ENCODE assay signal across 1 cellular context in the genomic region with DNA sequence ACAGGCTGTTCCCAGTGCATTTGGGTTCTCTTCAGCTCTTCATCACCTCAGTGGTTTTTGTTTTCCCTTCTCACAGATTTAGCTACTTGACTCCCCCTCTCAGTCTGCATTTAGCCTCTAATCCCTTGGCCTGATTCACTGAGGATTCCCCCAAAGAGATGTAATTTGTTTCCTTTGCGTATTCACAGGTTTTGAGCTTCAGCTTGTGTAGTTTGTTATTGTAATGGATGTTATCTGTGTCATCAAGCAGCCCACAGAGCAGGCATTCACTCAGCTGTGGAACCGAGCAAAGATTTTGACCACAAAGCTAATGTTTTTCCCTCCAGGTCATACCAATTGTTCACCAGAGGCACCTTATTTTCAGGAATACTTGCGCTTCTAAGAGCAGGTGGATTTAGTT.
TF ChIP-seq lines count a peak whose summit lies in the region.

No MANE protein-coding gene starts in this region.

TF ChIP-seq in GM23338, 12 proteins besides CTCF, POLR2A, EP300 and RAD21 (continued from another document):
- TF ChIP-seq ETS1 (IDR thresholded peaks at IDR 0.05): no peak
- TF ChIP-seq, protein P1, sequence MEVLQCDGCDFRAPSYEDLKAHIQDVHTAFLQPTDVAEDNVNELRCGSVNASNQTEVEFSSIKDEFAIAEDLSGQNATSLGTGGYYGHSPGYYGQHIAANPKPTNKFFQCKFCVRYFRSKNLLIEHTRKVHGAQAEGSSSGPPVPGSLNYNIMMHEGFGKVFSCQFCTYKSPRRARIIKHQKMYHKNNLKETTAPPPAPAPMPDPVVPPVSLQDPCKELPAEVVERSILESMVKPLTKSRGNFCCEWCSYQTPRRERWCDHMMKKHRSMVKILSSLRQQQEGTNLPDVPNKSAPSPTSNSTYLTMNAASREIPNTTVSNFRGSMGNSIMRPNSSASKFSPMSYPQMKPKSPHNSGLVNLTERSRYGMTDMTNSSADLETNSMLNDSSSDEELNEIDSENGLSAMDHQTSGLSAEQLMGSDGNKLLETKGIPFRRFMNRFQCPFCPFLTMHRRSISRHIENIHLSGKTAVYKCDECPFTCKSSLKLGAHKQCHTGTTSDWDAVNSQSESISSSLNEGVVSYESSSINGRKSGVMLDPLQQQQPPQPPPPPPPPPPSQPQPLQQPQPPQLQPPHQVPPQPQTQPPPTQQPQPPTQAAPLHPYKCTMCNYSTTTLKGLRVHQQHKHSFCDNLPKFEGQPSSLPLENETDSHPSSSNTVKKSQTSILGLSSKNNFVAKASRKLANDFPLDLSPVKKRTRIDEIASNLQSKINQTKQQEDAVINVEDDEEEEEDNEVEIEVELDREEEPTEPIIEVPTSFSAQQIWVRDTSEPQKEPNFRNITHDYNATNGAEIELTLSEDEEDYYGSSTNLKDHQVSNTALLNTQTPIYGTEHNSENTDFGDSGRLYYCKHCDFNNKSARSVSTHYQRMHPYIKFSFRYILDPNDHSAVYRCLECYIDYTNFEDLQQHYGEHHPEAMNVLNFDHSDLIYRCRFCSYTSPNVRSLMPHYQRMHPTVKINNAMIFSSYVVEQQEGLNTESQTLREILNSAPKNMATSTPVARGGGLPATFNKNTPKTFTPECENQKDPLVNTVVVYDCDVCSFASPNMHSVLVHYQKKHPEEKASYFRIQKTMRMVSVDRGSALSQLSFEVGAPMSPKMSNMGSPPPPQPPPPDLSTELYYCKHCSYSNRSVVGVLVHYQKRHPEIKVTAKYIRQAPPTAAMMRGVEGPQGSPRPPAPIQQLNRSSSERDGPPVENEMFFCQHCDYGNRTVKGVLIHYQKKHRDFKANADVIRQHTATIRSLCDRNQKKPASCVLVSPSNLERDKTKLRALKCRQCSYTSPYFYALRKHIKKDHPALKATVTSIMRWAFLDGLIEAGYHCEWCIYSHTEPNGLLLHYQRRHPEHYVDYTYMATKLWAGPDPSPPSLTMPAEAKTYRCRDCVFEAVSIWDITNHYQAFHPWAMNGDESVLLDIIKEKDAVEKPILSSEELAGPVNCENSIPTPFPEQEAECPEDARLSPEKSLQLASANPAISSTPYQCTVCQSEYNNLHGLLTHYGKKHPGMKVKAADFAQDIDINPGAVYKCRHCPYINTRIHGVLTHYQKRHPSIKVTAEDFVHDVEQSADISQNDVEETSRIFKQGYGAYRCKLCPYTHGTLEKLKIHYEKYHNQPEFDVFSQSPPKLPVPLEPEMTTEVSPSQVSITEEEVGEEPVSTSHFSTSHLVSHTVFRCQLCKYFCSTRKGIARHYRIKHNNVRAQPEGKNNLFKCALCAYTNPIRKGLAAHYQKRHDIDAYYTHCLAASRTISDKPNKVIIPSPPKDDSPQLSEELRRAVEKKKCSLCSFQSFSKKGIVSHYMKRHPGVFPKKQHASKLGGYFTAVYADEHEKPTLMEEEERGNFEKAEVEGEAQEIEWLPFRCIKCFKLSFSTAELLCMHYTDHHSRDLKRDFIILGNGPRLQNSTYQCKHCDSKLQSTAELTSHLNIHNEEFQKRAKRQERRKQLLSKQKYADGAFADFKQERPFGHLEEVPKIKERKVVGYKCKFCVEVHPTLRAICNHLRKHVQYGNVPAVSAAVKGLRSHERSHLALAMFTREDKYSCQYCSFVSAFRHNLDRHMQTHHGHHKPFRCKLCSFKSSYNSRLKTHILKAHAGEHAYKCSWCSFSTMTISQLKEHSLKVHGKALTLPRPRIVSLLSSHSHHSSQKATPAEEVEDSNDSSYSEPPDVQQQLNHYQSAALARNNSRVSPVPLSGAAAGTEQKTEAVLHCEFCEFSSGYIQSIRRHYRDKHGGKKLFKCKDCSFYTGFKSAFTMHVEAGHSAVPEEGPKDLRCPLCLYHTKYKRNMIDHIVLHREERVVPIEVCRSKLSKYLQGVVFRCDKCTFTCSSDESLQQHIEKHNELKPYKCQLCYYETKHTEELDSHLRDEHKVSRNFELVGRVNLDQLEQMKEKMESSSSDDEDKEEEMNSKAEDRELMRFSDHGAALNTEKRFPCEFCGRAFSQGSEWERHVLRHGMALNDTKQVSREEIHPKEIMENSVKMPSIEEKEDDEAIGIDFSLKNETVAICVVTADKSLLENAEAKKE (CRISPR knock-in tag; IDR thresholded peaks at IDR 0.05): no peak
TF ChIP-seq in GM23338: peak in this region for 0.
